Comparison of ENCODE assay signal across 8 cellular contexts in genomic region chr16:5097066-5097469, GRCh38. TPM values are rescaled to one million over a fixed set of nuclear protein-coding genes. Genes with fewer than 3 reads are reported as not detected.
DNase-seq lines count a peak whose midpoint lies in the region; ATAC-seq and TF ChIP-seq lines count a peak whose summit lies in the region.
"Not testable (repeated sequence)": the region's sequence is repeated elsewhere in the genome, so short reads cannot be mapped to it uniquely, and the experiment has no call there.

No MANE protein-coding gene starts in this region.

- H3K27me3 ChIP-seq in prostate gland (replicated peaks; ENCODE audit: insufficient read depth); suprapubic skin: not testable (repeated sequence)

- not testable (repeated sequence) for H3K9me3 Mint-ChIP-seq in effector memory CD8-positive, alpha-beta T cell

- not testable (repeated sequence) for TF ChIP-seq POLR2A in prostate gland (IDR thresholded peaks at IDR 0.05); suprapubic skin (IDR thresholded peaks at IDR 0.05)

- intact Hi-C loops in prostate gland (cut with DNase I): not testable (repeated sequence)

- H3K4me3 ChIP-seq in prostate gland: peak overlapping the region; percentile 68 to 70
- peak overlapping the region; percentile 86 for H3K4me3 ChIP-seq in suprapubic skin

- H3K9me3 ChIP-seq in prostate gland, suprapubic skin: not testable (repeated sequence)

- not testable (repeated sequence) for TF ChIP-seq EP300 in suprapubic skin (IDR thresholded peaks at IDR 0.05)

- ATAC-seq in effector memory CD8-positive, alpha-beta T cell (replicated peaks): not testable (repeated sequence)

- H3K4me3 Mint-ChIP-seq in effector memory CD8-positive, alpha-beta T cell: peak overlapping the region; percentile 91 to 92

- H3K4me1 ChIP-seq in prostate gland (replicated peaks): not testable (repeated sequence)
- H3K4me1 ChIP-seq in suprapubic skin: peaks cover 12% of the 10 kb centered on the region

- H3K36me3 Mint-ChIP-seq in effector memory CD8-positive, alpha-beta T cell (ENCODE audit: insufficient read depth): peaks cover 12% of the 10 kb centered on the region

- peaks cover 0 to 12% of the 10 kb centered on the region in 2 donors for H3K27me3 Mint-ChIP-seq in effector memory CD8-positive, alpha-beta T cell

- peak overlapping the region; percentile 92 to 94 for H3K27ac Mint-ChIP-seq in effector memory CD8-positive, alpha-beta T cell

- TF ChIP-seq CTCF in prostate gland (IDR thresholded peaks at IDR 0.05); suprapubic skin (IDR thresholded peaks at IDR 0.05): not testable (repeated sequence)

- peaks cover 14 to 16% of the 10 kb centered on the region in 2 donors for H3K4me1 Mint-ChIP-seq in effector memory CD8-positive, alpha-beta T cell (ENCODE audit: low read depth in 2 of 2)

- DNase-seq in EL (peak; percentile 44), NCI-H1417 (lab: John Stamatoyannopoulos, UW) (peak in 2 of 3 experiments; percentile 32 to 53), T-helper 9 cell (peak; percentile 22), left kidney (ENCODE audit: low read depth, low spot score) (peak; percentile 52), prostate gland (ENCODE audit: low spot score) (peak; percentile 12), suprapubic skin (ENCODE audit: low spot score in 2 of 2) (peak in 1 of 2 donors; percentile 73)
- peak; percentile 14 for DNase-seq in activated gamma-delta T cell treated with anti-CD3 and anti-CD28 coated beads, Interleukin-2, amount 50 U/mL, for 16 hours (ENCODE audit: low read depth)
- peak; percentile 16 to 49 (median 22) for DNase-seq in effector memory CD8-positive, alpha-beta T cell

- H3K27ac ChIP-seq in prostate gland (peak overlapping the region; percentile 71 to 73), suprapubic skin (peak overlapping the region; percentile 82)

- not testable (repeated sequence) for H3K36me3 ChIP-seq in prostate gland, suprapubic skin

- 0% methylated on average over 15 of the region's 23 CpGs for WGBS in prostate gland
- WGBS in suprapubic skin: 3% methylated on average over 13 of the region's 23 CpGs

RNA-seq across cellular contexts. Expression of gene EEF2KMT, which starts 0.5 kb away (rescaled TPM):
- total RNA-seq in prostate gland (10 to 100 TPM; 10.1 to 10.8 TPM), suprapubic skin (10 to 100 TPM in 2 of 4 donors, 1 to 10 TPM in 2; 2.7 to 14.0 (median 9.6) TPM)

RNA-seq across cellular contexts. Expression of gene ALG1, which starts 25.4 kb away (rescaled TPM):
- total RNA-seq in prostate gland (10 to 100 TPM; 35.1 to 37.7 TPM), suprapubic skin (10 to 100 TPM; 14.5 to 22.3 (median 19.0) TPM)

RNA-seq across cellular contexts. Expression of gene C16orf89, which starts 31.3 kb away (rescaled TPM):
- total RNA-seq in prostate gland: 10 to 100 TPM in 1 of 2 donors, 1 to 10 TPM in 1; 6.6 to 29.4 TPM
- total RNA-seq in suprapubic skin: 1 to 10 TPM in 1 of 4 donors, not detected in 3; 1.6 TPM
